Comparison of ENCODE assay signal across 9 cellular contexts in the genomic region with DNA sequence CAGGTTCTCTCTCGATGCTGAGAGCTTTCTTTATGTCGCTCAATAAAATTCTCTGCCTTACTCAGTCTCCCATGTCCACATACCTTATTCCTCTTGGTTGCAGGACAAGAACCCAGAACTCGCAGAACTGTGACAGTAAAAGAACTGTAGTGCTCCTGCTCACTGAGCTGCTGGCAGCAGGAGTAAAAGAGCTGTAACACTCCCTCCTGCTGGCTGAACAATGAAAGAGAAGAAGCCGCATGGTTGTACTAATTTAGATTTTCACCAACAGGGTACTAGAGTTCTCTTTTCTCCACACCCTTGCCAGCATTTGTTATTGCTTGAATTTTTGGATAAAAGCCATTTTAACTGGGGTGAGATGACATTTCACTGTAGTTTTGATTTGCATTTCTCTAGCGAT.
DNase-seq lines count a peak whose midpoint lies in the region; ATAC-seq, FAIRE-seq and TF ChIP-seq lines count a peak whose summit lies in the region.
"Had no signal": no experiment of that assay in that cellular context is flagged by ENCODE, and none has a peak within 500 bp of the region (broad histone marks: within the 10 kb centered on the region; RNA-seq: fewer than 3 reads in every experiment).

No MANE protein-coding gene starts in this region.

- H4K20me1 ChIP-seq in H1 (replicated peaks in 1 of 2; ENCODE audit: control insufficient read depth in 1 of 2, insufficient read depth in 2 of 2, low read length in 2 of 2): no peaks in the 10 kb centered on the region

- DNase-seq in NCI-H1105 treated with DMSO at 0.1 percent for 48 hours (lab: John Stamatoyannopoulos, UW): peak; percentile 1
- DNase-seq in NCI-H1105 (lab: John Stamatoyannopoulos, UW): no peak
- peak; percentile 20 for DNase-seq in NB4 (ENCODE audit: low read depth)
- DNase-seq in H1 (ENCODE audit: low read depth in 1 of 2, low spot score in 2 of 2): peak in 1 of 2 experiments; percentile 3
- DNase-seq in retinal pigment epithelial cell (ENCODE audit: low read depth): no peak
- DNase-seq in Ammon's horn (ENCODE audit: low spot score): no peak
- DNase-seq in NCI-H1417 treated with DMSO at 0.1 percent for 48 hours (lab: John Stamatoyannopoulos, UW): no peak
- DNase-seq in left lung: no peak
- DNase-seq: effector memory CD8-positive, alpha-beta T cell had no signal

- peak; percentile 89 to 90 for TF ChIP-seq RAD21 in H1 (IDR thresholded peaks at IDR 0.05 in 1 of 2, conservative IDR thresholded peaks at IDR 0.05 in 1 of 2; ENCODE audit: low read depth in 2 of 2, low read length in 2 of 2)

- H3K36me3 ChIP-seq in H1 (ENCODE audit: control insufficient read depth in 2 of 4, insufficient read depth in 4 of 4, low read length in 3 of 4) (no peaks in the 10 kb centered on the region), left lung (no peaks in the 10 kb centered on the region)

- H3K4me1 ChIP-seq in H1 (replicated peaks in 1 of 4; ENCODE audit: control insufficient read depth in 3 of 4, insufficient read depth in 4 of 4, low read length in 3 of 4): no peaks in the 10 kb centered on the region
- no peaks in the 10 kb centered on the region for H3K4me1 ChIP-seq in left lung

- no peaks in the 10 kb centered on the region for H3K23me2 ChIP-seq in H1 (ENCODE audit: low read depth, low read length)

- H3K4me2 ChIP-seq in H1 (ENCODE audit: insufficient read depth in 1 of 2, low read depth in 2 of 2, low read length in 2 of 2): no peak overlapping the region

- TF ChIP-seq CTCF in NB4 (IDR thresholded peaks at IDR 0.05; ENCODE audit: low read depth, low read length) (peak; percentile 5), H1 (IDR thresholded peaks at IDR 0.05; ENCODE audit: control extremely low read depth in 1 of 3, insufficient read depth in 1 of 3, low read depth in 1 of 3, low read length in 3 of 3) (peak in 2 of 3 experiments; percentile 63 to 80; a peak in 3 of 4 replicates), retinal pigment epithelial cell (conservative IDR thresholded peaks at IDR 0.05; ENCODE audit: low read depth, low read length) (peak; percentile 20), left lung (IDR thresholded peaks at IDR 0.05) (no peak)

- intact Hi-C loops in left lung (cut with DNase I): no loop called here

- H3K4me3 ChIP-seq in NB4 (ENCODE audit: low read depth, low read length) (no peak overlapping the region), H1 (ENCODE audit: extremely low read depth in 1 of 4, insufficient read depth in 2 of 4, low read depth in 3 of 4, low read length in 4 of 4) (no peak overlapping the region), retinal pigment epithelial cell (ENCODE audit: low read length) (no peak overlapping the region), left lung (no peak overlapping the region)

- ATAC-seq in left lung: no peak
- ATAC-seq: effector memory CD8-positive, alpha-beta T cell had no signal

- no peak overlapping the region for H4K5ac ChIP-seq in H1 (ENCODE audit: insufficient read length, low read depth, low read length)

- no peak overlapping the region for H4K91ac ChIP-seq in H1 (replicated peaks; ENCODE audit: insufficient read length, low read length)

- no peak overlapping the region for H3K9ac ChIP-seq in H1 (replicated peaks in 1 of 4; ENCODE audit: extremely low read depth in 1 of 4, low read depth in 3 of 4, low read length in 3 of 4)

- TF ChIP-seq POLR2A in NB4 (IDR thresholded peaks at IDR 0.05; ENCODE audit: extremely low read depth, insufficient read length) (no peak), H1 (IDR thresholded peaks at IDR 0.05; ENCODE audit: control extremely low read depth in 1 of 2, low read depth in 2 of 2, low read length in 2 of 2) (no peak)

- no peak overlapping the region for H2BK15ac ChIP-seq in H1 (ENCODE audit: low read length)

- no peak overlapping the region for H2BK20ac ChIP-seq in H1 (ENCODE audit: low read length)

- CTCF ChIA-PET in H1 (lab: Charles Lee; ENCODE audit: partially characterized antibody): interaction anchor here (0.8 to 2.5 kb wide), 23 partner anchors 8 to 499 kb away, joined by 3 to 14 read pairs (median 4); no protein-coding TSS in a partner anchor

- no peak overlapping the region for H2AK5ac ChIP-seq in H1 (ENCODE audit: low read depth, low read length)

- FAIRE-seq in H1 (lab: Jason Lieb, UNC): no peak

- H4K8ac ChIP-seq in H1 (ENCODE audit: extremely low read depth, insufficient read depth, low read length): no peak overlapping the region

- no peak overlapping the region for H3K18ac ChIP-seq in H1 (ENCODE audit: extremely low read depth, low read length)

- no peaks in the 10 kb centered on the region for H3K9me3 ChIP-seq in H1 (ENCODE audit: insufficient read depth in 2 of 2, low read depth in 1 of 2, low read length in 1 of 2)
- H3K9me3 ChIP-seq in left lung: peaks cover 0 to 4% of the 10 kb centered on the region in 2 donors

- no peak overlapping the region for H2AFZ ChIP-seq in H1 (ENCODE audit: low read length)

- H3K79me1 ChIP-seq in H1 (ENCODE audit: low read depth, low read length): no peaks in the 10 kb centered on the region

- no peak overlapping the region for H2BK5ac ChIP-seq in H1 (ENCODE audit: low read depth, low read length)

- H3K56ac ChIP-seq in H1 (replicated peaks; ENCODE audit: insufficient read length, low read depth, low read length): no peak overlapping the region

- H3K79me2 ChIP-seq in H1 (ENCODE audit: control insufficient read depth in 1 of 2, insufficient read depth in 2 of 2, low read length in 2 of 2): no peaks in the 10 kb centered on the region

- H3K14ac ChIP-seq in H1 (ENCODE audit: insufficient read length): no peak overlapping the region

- H3K27me3 ChIP-seq in H1 (replicated peaks in 1 of 4; ENCODE audit: control insufficient read depth in 3 of 4, extremely low read depth in 1 of 4, insufficient read depth in 3 of 4, low read length in 3 of 4) (no peaks in the 10 kb centered on the region), left lung (no peaks in the 10 kb centered on the region)

- 86% methylated on average over 5 of the region's 5 CpGs; no CpG with 5 or more reads in 1 of the 2 experiments for WGBS in H1 (ENCODE audit: extremely low coverage in 1 of 2, insufficient coverage in 1 of 2, insufficient read length in 1 of 2, insufficient replicate concordance in 2 of 2, low coverage in 1 of 2, low lambda C conversion rate in 2 of 2, missing lambda C conversion rate in 1 of 2), 2 experiments

- no peak overlapping the region for H2BK120ac ChIP-seq in H1 (replicated peaks; ENCODE audit: low read depth, low read length)

- H2BK12ac ChIP-seq in H1 (ENCODE audit: low read depth, low read length): no peak overlapping the region

- POLR2A ChIA-PET in H1 (lab: Charles Lee; ENCODE audit: partially characterized antibody): no interaction called here

- TF ChIP-seq EP300 in H1 (IDR thresholded peaks at IDR 0.05; ENCODE audit: borderline replicate concordance in 1 of 2, low read depth in 2 of 2, low read length in 2 of 2): no peak

- no peak overlapping the region for H3K23ac ChIP-seq in H1 (ENCODE audit: insufficient read length)

- H3K4ac ChIP-seq in H1 (replicated peaks; ENCODE audit: insufficient read length, low read depth, low read length): no peak overlapping the region

- no peak overlapping the region for H3K27ac ChIP-seq in H1 (ENCODE audit: low read depth, low read length)
- H3K27ac ChIP-seq in left lung: no peak overlapping the region

TF ChIP-seq in H1, 55 proteins besides CTCF, POLR2A, EP300 and RAD21:
- no peak for TF ChIP-seq SAP30 (IDR thresholded peaks at IDR 0.05; ENCODE audit: insufficient read depth, insufficient replicate concordance, low read length)
- no peak for TF ChIP-seq GABPA (IDR thresholded peaks at IDR 0.05; ENCODE audit: borderline replicate concordance, insufficient read depth, low read length)
- TF ChIP-seq ZNF274 (IDR thresholded peaks at IDR 0.05; ENCODE audit: borderline replicate concordance, extremely low read depth, low read length): no peak
- no peak for TF ChIP-seq MAFK (IDR thresholded peaks at IDR 0.05; ENCODE audit: low read depth, low read length)
- TF ChIP-seq, protein P1, sequence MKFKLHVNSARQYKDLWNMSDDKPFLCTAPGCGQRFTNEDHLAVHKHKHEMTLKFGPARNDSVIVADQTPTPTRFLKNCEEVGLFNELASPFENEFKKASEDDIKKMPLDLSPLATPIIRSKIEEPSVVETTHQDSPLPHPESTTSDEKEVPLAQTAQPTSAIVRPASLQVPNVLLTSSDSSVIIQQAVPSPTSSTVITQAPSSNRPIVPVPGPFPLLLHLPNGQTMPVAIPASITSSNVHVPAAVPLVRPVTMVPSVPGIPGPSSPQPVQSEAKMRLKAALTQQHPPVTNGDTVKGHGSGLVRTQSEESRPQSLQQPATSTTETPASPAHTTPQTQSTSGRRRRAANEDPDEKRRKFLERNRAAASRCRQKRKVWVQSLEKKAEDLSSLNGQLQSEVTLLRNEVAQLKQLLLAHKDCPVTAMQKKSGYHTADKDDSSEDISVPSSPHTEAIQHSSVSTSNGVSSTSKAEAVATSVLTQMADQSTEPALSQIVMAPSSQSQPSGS (IDR thresholded peaks at IDR 0.05; ENCODE audit: low read length): no peak
- no peak for TF ChIP-seq SP2 (IDR thresholded peaks at IDR 0.05; ENCODE audit: low read length)
- no peak for TF ChIP-seq CHD1 (IDR thresholded peaks at IDR 0.05; ENCODE audit: low read depth, low read length)
- TF ChIP-seq JUN (IDR thresholded peaks at IDR 0.05; ENCODE audit: low read depth, low read length): no peak
- no peak for TF ChIP-seq GTF2F1 (IDR thresholded peaks at IDR 0.05; ENCODE audit: borderline replicate concordance, low read depth, low read length)
- TF ChIP-seq, protein P2, sequence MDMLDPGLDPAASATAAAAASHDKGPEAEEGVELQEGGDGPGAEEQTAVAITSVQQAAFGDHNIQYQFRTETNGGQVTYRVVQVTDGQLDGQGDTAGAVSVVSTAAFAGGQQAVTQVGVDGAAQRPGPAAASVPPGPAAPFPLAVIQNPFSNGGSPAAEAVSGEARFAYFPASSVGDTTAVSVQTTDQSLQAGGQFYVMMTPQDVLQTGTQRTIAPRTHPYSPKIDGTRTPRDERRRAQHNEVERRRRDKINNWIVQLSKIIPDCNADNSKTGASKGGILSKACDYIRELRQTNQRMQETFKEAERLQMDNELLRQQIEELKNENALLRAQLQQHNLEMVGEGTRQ (IDR thresholded peaks at IDR 0.05; ENCODE audit: low read length): no peak
- TF ChIP-seq FOSL1 (IDR thresholded peaks at IDR 0.05; ENCODE audit: insufficient read depth, low read depth, low read length): no peak
- no peak for TF ChIP-seq POU5F1 (IDR thresholded peaks at IDR 0.05; ENCODE audit: low read depth, low read length)
TF ChIP-seq in H1: peak in this region for 0.

Comparison
In these comparisons a context has a peak if more than half of its experiments do, and no peak if none do; other contexts are left out.
1. DNase-seq: peak in NCI-H1105 treated with DMSO at 0.1 percent for 48 hours (single experiment) and NB4 (single experiment); none in NCI-H1105 (single experiment), retinal pigment epithelial cell (single experiment), Ammon's horn (single experiment), NCI-H1417 treated with DMSO at 0.1 percent for 48 hours (single experiment) and left lung (0 of 2).
2. CTCF ChIP-seq: peak in NB4 (single experiment), H1 (2 of 3) and retinal pigment epithelial cell (single experiment); none in left lung (0 of 2).